ENCODE assay signal across 28 cellular contexts in the genomic region with DNA sequence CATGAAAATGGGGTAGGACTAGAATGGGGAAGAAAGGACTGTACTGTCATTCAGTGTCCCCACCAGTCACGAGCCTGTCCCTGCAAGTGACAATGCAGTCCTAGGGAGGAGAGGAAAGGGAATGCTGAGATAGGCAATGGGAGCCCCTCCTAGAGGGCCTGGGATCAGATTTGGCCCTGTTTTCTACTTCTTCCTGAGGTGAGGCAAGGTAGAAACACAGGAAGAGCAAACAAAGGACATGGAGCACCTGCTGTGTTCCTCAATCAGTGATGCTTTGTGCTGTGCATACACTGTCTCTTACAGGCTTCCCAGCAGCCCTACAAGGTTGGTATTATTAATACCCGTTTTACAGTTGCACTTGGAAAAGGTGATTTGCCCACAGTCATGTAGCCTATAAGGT. TPM values are rescaled to one million over a fixed set of nuclear protein-coding genes. Genes with fewer than 3 reads are reported as not detected.
DNase-seq lines count a peak whose midpoint lies in the region; ATAC-seq and TF ChIP-seq lines count a peak whose summit lies in the region.
"Had no signal": no experiment of that assay in that cellular context is flagged by ENCODE, and none has a peak within 500 bp of the region (broad histone marks: within the 10 kb centered on the region; RNA-seq: fewer than 3 reads in every experiment).

No MANE protein-coding gene starts in this region.

- H4K8ac ChIP-seq in neuronal stem cell (ENCODE audit: low read depth, low read length) = no peak overlapping the region

- no peak overlapping the region for H3K23ac ChIP-seq in neuronal stem cell (ENCODE audit: low read depth, low read length, poor library complexity)

- H3K9ac ChIP-seq in iPS-20b (ENCODE audit: low read depth, low read length) = peak overlapping the region; percentile 23; the same call in 1 of the 2 replicates
- H3K9ac ChIP-seq in neuronal stem cell (ENCODE audit: low read depth, low read length, poor library complexity) = no peak overlapping the region
- H3K9ac ChIP-seq in MM.1S (ENCODE audit: low read length) = no peak overlapping the region
- H3K9ac ChIP-seq: KMS-11 had no signal

- no peaks in the 10 kb centered on the region for H3K79me2 ChIP-seq in MM.1S (ENCODE audit: low read length)

- H3K27me3 ChIP-seq in iPS-20b (ENCODE audit: insufficient read depth, low read length) (no peaks in the 10 kb centered on the region), neuronal stem cell (ENCODE audit: control insufficient read depth in 3 of 3, insufficient read depth in 3 of 3, low read depth in 1 of 3, low read length in 3 of 3) (no peaks in the 10 kb centered on the region), MM.1S (replicated peaks; ENCODE audit: insufficient read depth, low read length) (no peaks in the 10 kb centered on the region)
- H3K27me3 ChIP-seq: ascending aorta, spleen, tibial artery had no signal

- no peak overlapping the region for H4K91ac ChIP-seq in neuronal stem cell (ENCODE audit: low read depth, low read length, poor library complexity)

- no peak overlapping the region for H2BK12ac ChIP-seq in neuronal stem cell (ENCODE audit: low read length)

- H3K14ac ChIP-seq in neuronal stem cell (ENCODE audit: low read length) = no peak overlapping the region

- no peak overlapping the region for H2AK5ac ChIP-seq in neuronal stem cell (ENCODE audit: low read depth, low read length)

- no peaks in the 10 kb centered on the region for H3F3A ChIP-seq in MM.1S (ENCODE audit: insufficient read depth, low read length)

- H2BK5ac ChIP-seq in neuronal stem cell (ENCODE audit: low read length) = no peak overlapping the region

- H3K4me1 ChIP-seq in iPS-20b (ENCODE audit: insufficient read depth, low read length) = peaks cover 10% of the 10 kb centered on the region; the same call in 1 of the 2 replicates
- H3K4me1 ChIP-seq in neuronal stem cell (ENCODE audit: control insufficient read depth in 2 of 2, insufficient read depth in 1 of 2, low read depth in 1 of 2, low read length in 2 of 2) = peaks cover 7 to 9% of the 10 kb centered on the region in 2 donors
- no peaks in the 10 kb centered on the region for H3K4me1 ChIP-seq in MM.1S (ENCODE audit: low read length)

- TF ChIP-seq CTCF in MM.1S (IDR thresholded peaks at IDR 0.05; ENCODE audit: low read length) = no peak

- H3K4me3 ChIP-seq in iPS-20b (ENCODE audit: low read length) (peak overlapping the region; percentile 8; the same call in 1 of the 2 replicates), neuronal stem cell (ENCODE audit: low read length in 2 of 2) (no peak overlapping the region), MM.1S (ENCODE audit: low read length) (no peak overlapping the region)
- H3K4me3 ChIP-seq: ascending aorta, spleen, tibial artery had no signal

- no peaks in the 10 kb centered on the region for H3K9me2 ChIP-seq in MM.1S (replicated peaks; ENCODE audit: insufficient read depth, low read length)

- H3K79me1 ChIP-seq in neuronal stem cell (ENCODE audit: low read depth, low read length) = no peaks in the 10 kb centered on the region

- H3K27ac ChIP-seq in iPS-20b (ENCODE audit: low read length) (no peak overlapping the region), neuronal stem cell (replicated peaks; ENCODE audit: low read length) (no peak overlapping the region), MM.1S (ENCODE audit: low read length) (no peak overlapping the region)
- H3K27ac ChIP-seq: KMS-11, spleen had no signal

- no peak overlapping the region for H3K4ac ChIP-seq in neuronal stem cell (ENCODE audit: low read length)

- DNase-seq in COR-L47 (lab: John Stamatoyannopoulos, UW) (peak; percentile 68), DMS53 (lab: John Stamatoyannopoulos, UW) (peak; percentile 53), NCI-H748 treated with DMSO at 0.1 percent for 48 hours (lab: John Stamatoyannopoulos, UW) (peak; percentile 10), neuronal stem cell (ENCODE audit: low spot score) (no peak), MM.1S (no peak)
- no peak for DNase-seq in activated T-cell treated with anti-CD3 and anti-CD28 coated beads, Interleukin-2, amount 50 U/mL, for 1 hour
- DNase-seq: activated T-cell treated with anti-CD3 and anti-CD28 coated beads, Interleukin-2, amount 50 U/mL, for 72 hours; CD4-positive, CD25-positive, alpha-beta regulatory T cell; DMS79; effector CD4-positive, alpha-beta T cell; erythroblast; foreskin fibroblast; hypothalamus; naive thymus-derived CD4-positive, alpha-beta T cell; NCI-H2107; NCI-H526 treated with DMSO at 0.1 percent for 48 hours; SIG-M5; spleen; stimulated activated CD4-positive, alpha-beta T cell treated with anti-CD3 and anti-CD28 coated beads, Interleukin-4, amount 100 ng/mL, for 1 hour; stimulated activated naive CD4-positive, alpha-beta T cell; T-cell; tibial artery had no signal

- H2AFZ ChIP-seq in neuronal stem cell (ENCODE audit: low read length) = no peak overlapping the region
- no peak overlapping the region for H2AFZ ChIP-seq in MM.1S (ENCODE audit: low read length)

- no peak overlapping the region for H2BK120ac ChIP-seq in neuronal stem cell (ENCODE audit: low read depth, low read length)

- H3K4me2 ChIP-seq in neuronal stem cell (ENCODE audit: insufficient read depth, low read length, poor library complexity, severe bottlenecking) = no peak overlapping the region
- H3K4me2 ChIP-seq in MM.1S (ENCODE audit: low read depth, low read length) = no peak overlapping the region
- H3K4me2 ChIP-seq: KMS-11 had no signal

- H3K9me3 ChIP-seq in iPS-20b (ENCODE audit: insufficient read depth, low read depth, low read length) (no peaks in the 10 kb centered on the region), neuronal stem cell (replicated peaks in 1 of 2; ENCODE audit: control insufficient read depth in 2 of 2, insufficient read depth in 1 of 2, low read depth in 1 of 2, low read length in 2 of 2) (no peaks in the 10 kb centered on the region), MM.1S (replicated peaks; ENCODE audit: insufficient read depth, low read length) (no peaks in the 10 kb centered on the region)
- H3K9me3 ChIP-seq: ascending aorta, spleen, tibial artery had no signal

- WGBS in neuronal stem cell (ENCODE audit: extremely low coverage in 2 of 2, insufficient read length in 2 of 2, insufficient replicate concordance in 1 of 2), 2 donors = no CpG with 5 or more reads among the region's 2 CpGs

- H3K36me3 ChIP-seq in iPS-20b (ENCODE audit: insufficient read depth, low read depth, low read length) = peaks cover 51% of the 10 kb centered on the region
- peaks cover 10 to 69% of the 10 kb centered on the region in 2 donors for H3K36me3 ChIP-seq in neuronal stem cell (replicated peaks in 1 of 2; ENCODE audit: control insufficient read depth in 2 of 2, insufficient read depth in 2 of 2, low read length in 2 of 2)
- no peaks in the 10 kb centered on the region for H3K36me3 ChIP-seq in MM.1S (replicated peaks; ENCODE audit: insufficient read depth, low read length)

- ATAC-seq in HG03097 (IDR thresholded peaks at IDR 0.05; ENCODE audit: low FRiP score, unreplicated experiment) = no peak
- ATAC-seq: activated naive CD4-positive, alpha-beta T cell treated with anti-CD3 and anti-CD28 coated beads, Interleukin-2, amount 50 U/mL, for 72 hours; activated T-cell treated with anti-CD3 and anti-CD28 coated beads, Interleukin-2, amount 50 U/mL, for 72 hours; HCT116; naive thymus-derived CD4-positive, alpha-beta T cell; T-cell had no signal

- no peaks in the 10 kb centered on the region for H4K20me1 ChIP-seq in MM.1S (ENCODE audit: insufficient read depth, low read length)

- no peak overlapping the region for H3K18ac ChIP-seq in neuronal stem cell (ENCODE audit: low read length)

- H2BK15ac ChIP-seq in neuronal stem cell (ENCODE audit: low read length) = no peak overlapping the region

RNA-seq across cellular contexts. Expression of gene FABP3, which starts 6.1 kb away (rescaled TPM):
- 2.4 TPM for polyA plus RNA-seq in neuronal stem cell (2013, experiment 1 of 2)
- 2.5 TPM for polyA plus RNA-seq in neuronal stem cell (2013, experiment 2 of 2)
- polyA plus RNA-seq: CD4-positive, CD25-positive, alpha-beta regulatory T cell; naive thymus-derived CD4-positive, alpha-beta T cell had no signal

RNA-seq across cellular contexts. Expression of gene SERINC2, which starts 46.2 kb away (rescaled TPM):
- 36.2 TPM for polyA plus RNA-seq in neuronal stem cell (2013, experiment 1 of 2)
- 35.5 TPM for polyA plus RNA-seq in neuronal stem cell (2013, experiment 2 of 2)
- polyA plus RNA-seq: naive thymus-derived CD4-positive, alpha-beta T cell had no signal

Comparison
In these comparisons a context has a peak if more than half of its experiments do, and no peak if none do; other contexts are left out.
1. DNase-seq: peak in COR-L47 (single experiment), DMS53 (single experiment) and NCI-H748 treated with DMSO at 0.1 percent for 48 hours (single experiment); none in neuronal stem cell (single experiment), activated T-cell treated with anti-CD3 and anti-CD28 coated beads, Interleukin-2, amount 50 U/mL, for 1 hour (single experiment) and MM.1S (single experiment).